ENCODE assay signal across 10 cellular contexts in genomic region chr1:42381424-42381673, GRCh38. TPM values are rescaled to one million over a fixed set of nuclear protein-coding genes. Genes with fewer than 3 reads are reported as not detected.
DNase-seq lines count a peak whose midpoint lies in the region; ATAC-seq and TF ChIP-seq lines count a peak whose summit lies in the region.
"Had no signal": no experiment of that assay in that cellular context is flagged by ENCODE, and none has a peak within 500 bp of the region (broad histone marks: within the 10 kb centered on the region; RNA-seq: fewer than 3 reads in every experiment).

No MANE protein-coding gene starts in this region.

- H3K36me3 ChIP-seq in endocrine pancreas (ENCODE audit: control insufficient read depth, insufficient read depth, low read length) (no peaks in the 10 kb centered on the region), vagina (no peaks in the 10 kb centered on the region)

- intact Hi-C loops in vagina (cut with DNase I): no loop called here

- TF ChIP-seq POLR2A in vagina (IDR thresholded peaks at IDR 0.05): no peak

- no peaks in the 10 kb centered on the region for H3K9me3 ChIP-seq in endocrine pancreas (ENCODE audit: control insufficient read depth, low read length)
- H3K9me3 ChIP-seq in vagina: no peaks in the 10 kb centered on the region

- H3K4me3 ChIP-seq in endocrine pancreas (ENCODE audit: control insufficient read depth, insufficient read depth, low read length) (peak overlapping the region; percentile 81), retinal pigment epithelial cell (ENCODE audit: low read length) (peak overlapping the region; percentile 45), vagina (peak overlapping the region in 1 of 2 donors; percentile 53)

- no peak for ATAC-seq in GM21723 (IDR thresholded peaks at IDR 0.05; ENCODE audit: unreplicated experiment)

- H3K27me3 ChIP-seq in endocrine pancreas (ENCODE audit: control insufficient read depth, insufficient read depth, low read length) (no peaks in the 10 kb centered on the region), vagina (no peaks in the 10 kb centered on the region)

- H3K9ac ChIP-seq in endocrine pancreas (ENCODE audit: control insufficient read depth, insufficient read depth, low read length): peak overlapping the region; percentile 73

- DNase-seq in NCI-H748 treated with DMSO at 0.1 percent for 48 hours (lab: John Stamatoyannopoulos, UW): peak; percentile 94
- no peak for DNase-seq in NCI-H748 (lab: John Stamatoyannopoulos, UW; ENCODE audit: unreplicated experiment)
- DNase-seq in NCI-H69 (lab: John Stamatoyannopoulos, UW): peak; percentile 28
- DNase-seq in retinal pigment epithelial cell (ENCODE audit: low read depth): no peak
- DNase-seq in activated CD4-positive, CD25-positive, alpha-beta regulatory T cell (lab: John Stamatoyannopoulos, UW): no peak
- DNase-seq in vagina (ENCODE audit: extremely low spot score in 2 of 2): no peak
- DNase-seq: ACHN, KBM-7 had no signal

- H3K27ac ChIP-seq in vagina: no peak overlapping the region

- TF ChIP-seq CTCF in retinal pigment epithelial cell (conservative IDR thresholded peaks at IDR 0.05; ENCODE audit: low read depth, low read length): no peak
- no peak for TF ChIP-seq CTCF in vagina (IDR thresholded peaks at IDR 0.05)

- H3K4me1 ChIP-seq in endocrine pancreas (ENCODE audit: control insufficient read depth, insufficient read depth, low read length) (peaks cover 4% of the 10 kb centered on the region), vagina (peaks cover 15% of the 10 kb centered on the region)

RNA-seq across cellular contexts. Expression of gene RIMKLA, which starts 0.8 kb away (rescaled TPM):
- 0.25 TPM for total RNA-seq in vagina

RNA-seq across cellular contexts. Expression of gene FOXJ3, which starts 46.3 kb away (rescaled TPM):
- total RNA-seq in vagina: 59.9 TPM

Comparison
In these comparisons a context has a peak if more than half of its experiments do, and no peak if none do; other contexts are left out.
1. DNase-seq: peak in NCI-H748 treated with DMSO at 0.1 percent for 48 hours (single experiment) and NCI-H69 (single experiment); none in NCI-H748 (single experiment), retinal pigment epithelial cell (single experiment), activated CD4-positive, CD25-positive, alpha-beta regulatory T cell (0 of 4) and vagina (0 of 2).